ENCODE assay signal across 31 cellular contexts in the genomic region with DNA sequence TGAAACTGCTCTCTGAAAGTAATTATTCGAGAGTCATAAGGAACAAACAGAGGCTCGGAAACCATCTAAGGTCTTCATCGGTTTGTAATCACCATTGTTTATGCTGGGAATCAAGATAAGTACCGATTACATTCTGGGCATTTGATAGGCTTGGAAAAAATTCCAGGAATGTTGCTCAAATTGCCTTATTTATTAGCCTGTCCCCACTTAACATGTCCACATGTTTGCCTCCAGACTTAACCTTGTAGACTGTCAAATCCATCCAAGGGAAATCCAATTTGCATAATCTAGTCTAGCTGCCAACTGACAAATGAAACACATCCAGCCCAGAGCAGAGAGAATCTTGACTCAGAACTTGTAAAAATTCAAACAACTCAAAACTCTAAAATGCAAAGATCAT. TPM values are rescaled to one million over a fixed set of nuclear protein-coding genes. Genes with fewer than 3 reads are reported as not detected.
"Had no signal": no experiment of that assay in that cellular context is flagged by ENCODE, and none has a peak within 500 bp of the region (broad histone marks: within the 10 kb centered on the region; RNA-seq: fewer than 3 reads in every experiment).

No MANE protein-coding gene starts in this region.

- H3K4me1 Mint-ChIP-seq: activated CD4-positive, alpha-beta memory T cell treated with anti-CD3 and anti-CD28 coated beads, Interleukin-2, amount 10 ng/mL, durations not matched to agents 7 days and 5 days; activated CD4-positive, alpha-beta T cell treated with anti-CD3 and anti-CD28 coated beads, Interleukin-2, amount 10 ng/mL, durations not matched to agents 24 days and 14 days; activated naive CD8-positive, alpha-beta T cell treated with anti-CD3 and anti-CD28 coated beads, Interleukin-2, amount 50 U/mL, for 24 hours; brain; T-cell had no signal

- DNase-seq: activated CD4-positive, alpha-beta memory T cell treated with anti-CD3 and anti-CD28 coated beads, Interleukin-2, amount 10 ng/mL, durations not matched to agents 7 days and 5 days; activated CD4-positive, alpha-beta T cell treated with anti-CD3 and anti-CD28 coated beads, Interleukin-2, amount 10 ng/mL, durations not matched to agents 24 days and 14 days; activated gamma-delta T cell; activated naive CD4-positive, alpha-beta T cell treated with anti-CD3 and anti-CD28 coated beads, Interleukin-2, amount 50 U/mL, for 16 hours; activated naive CD8-positive, alpha-beta T cell treated with anti-CD3 and anti-CD28 coated beads, Interleukin-2, amount 50 U/mL, for 24 hours; anterior cingulate cortex; caudate nucleus; effector CD8-positive, alpha-beta T cell; heart left ventricle; islet precursor cell; left colon; lower lobe of right lung; midbrain; pancreas; psoas muscle; right cardiac atrium; stimulated activated CD4-positive, alpha-beta T cell treated with anti-CD3 and anti-CD28 coated beads, Interleukin-12 subunit alpha, Interleukin-12 subunit beta, amount 100 ng/mL, for 4 hours; stimulated activated CD4-positive, alpha-beta T cell treated with anti-CD3 and anti-CD28 coated beads, Interleukin-4, amount 100 ng/mL, for 4 hours; substantia nigra; T-cell; thyroid gland had no signal

- H3K27ac ChIP-seq: gastroesophageal sphincter, heart left ventricle, lower lobe of right lung, neutrophil, pancreas, psoas muscle, thyroid gland, VCaP had no signal

- H3K4me3 ChIP-seq: gastroesophageal sphincter, heart left ventricle, lower lobe of right lung, pancreas, psoas muscle, thyroid gland had no signal

- H3K36me3 Mint-ChIP-seq: brain; natural killer cell treated with Interleukin-12 subunit alpha and Interleukin-12 subunit beta and Interleukin-15 and Interleukin-18, amount 100 ng/mL, for 72 hours; T-cell had no signal

- H3K27me3 ChIP-seq: gastroesophageal sphincter, neutrophil, pancreas, thyroid gland had no signal

- H3K4me1 ChIP-seq: gastroesophageal sphincter, heart left ventricle, lower lobe of right lung, pancreas, psoas muscle, thyroid gland had no signal

- H3K27ac Mint-ChIP-seq: activated CD4-positive, alpha-beta memory T cell treated with anti-CD3 and anti-CD28 coated beads, Interleukin-2, amount 10 ng/mL, durations not matched to agents 7 days and 5 days; activated CD4-positive, alpha-beta T cell treated with anti-CD3 and anti-CD28 coated beads, Interleukin-2, amount 10 ng/mL, durations not matched to agents 24 days and 14 days; activated naive CD8-positive, alpha-beta T cell treated with anti-CD3 and anti-CD28 coated beads, Interleukin-2, amount 50 U/mL, for 24 hours; activated T-helper 1 cell treated with anti-CD3 and anti-CD28 coated beads, Interleukin-12 subunit alpha, Interleukin-12 subunit beta, Interleukin-2, Interleukin-4 antibody, amounts not matched to agents 30 ng/mL and 10 ng/mL and 1 ng/mL, durations not matched to agents 14 hours and 24 hours and 36 hours; dendritic cell treated with granulocyte-macrophage colony-stimulating factor and Interleukin-4, amounts not matched to agents 40 ng/mL and 50 ng/mL, for 4 days; natural killer cell treated with Interleukin-12 subunit alpha and Interleukin-12 subunit beta and Interleukin-15 and Interleukin-18, amount 100 ng/mL, for 72 hours; stimulated activated naive CD8-positive, alpha-beta T cell treated with anti-CD3 and anti-CD28 coated beads, Interleukin-15, Interleukin-2, amounts not matched to agents 100 ng/mL and 50 ng/mL, for 24 hours; T-cell; T-helper 2 cell treated with Interferon-gamma antibody and Interleukin-4, amounts not matched to agents 5 μg/mL and 100 μg/mL, for 36 hours had no signal

- H3K36me3 ChIP-seq: gastroesophageal sphincter, heart left ventricle, lower lobe of right lung, neutrophil, pancreas, thyroid gland had no signal

- H3K27me3 Mint-ChIP-seq: activated CD4-positive, alpha-beta T cell treated with anti-CD3 and anti-CD28 coated beads, Interleukin-2, amount 10 ng/mL, durations not matched to agents 24 days and 14 days; T-cell had no signal

- H3K9me3 ChIP-seq: lower lobe of right lung, neutrophil, pancreas, psoas muscle, thyroid gland had no signal

- H3K4me3 Mint-ChIP-seq: activated CD4-positive, alpha-beta memory T cell treated with anti-CD3 and anti-CD28 coated beads, Interleukin-2, amount 10 ng/mL, durations not matched to agents 7 days and 5 days; activated CD4-positive, alpha-beta T cell treated with anti-CD3 and anti-CD28 coated beads, Interleukin-2, amount 10 ng/mL, durations not matched to agents 24 days and 14 days; activated naive CD8-positive, alpha-beta T cell treated with anti-CD3 and anti-CD28 coated beads, Interleukin-2, amount 50 U/mL, for 24 hours; activated T-helper 1 cell treated with anti-CD3 and anti-CD28 coated beads, Interleukin-12 subunit alpha, Interleukin-12 subunit beta, Interleukin-2, Interleukin-4 antibody, amounts not matched to agents 30 ng/mL and 10 ng/mL and 1 ng/mL, durations not matched to agents 14 hours and 24 hours and 36 hours; brain; dendritic cell treated with granulocyte-macrophage colony-stimulating factor and Interleukin-4, amounts not matched to agents 40 ng/mL and 50 ng/mL, for 4 days; natural killer cell treated with Interleukin-12 subunit alpha and Interleukin-12 subunit beta and Interleukin-15 and Interleukin-18, amount 100 ng/mL, for 72 hours; stimulated activated naive CD8-positive, alpha-beta T cell treated with anti-CD3 and anti-CD28 coated beads, Interleukin-15, Interleukin-2, amounts not matched to agents 100 ng/mL and 50 ng/mL, for 24 hours; T-cell; T-helper 2 cell treated with Interferon-gamma antibody and Interleukin-4, amounts not matched to agents 5 μg/mL and 100 μg/mL, for 36 hours had no signal

RNA-seq across cellular contexts. Expression of a gene that starts 51.3 kb away (rescaled TPM):
- total RNA-seq: activated CD4-positive, alpha-beta T cell treated with anti-CD3 and anti-CD28 coated beads, Interleukin-2, amount 10 ng/mL, durations not matched to agents 24 days and 14 days; natural killer cell treated with Interleukin-12 subunit alpha and Interleukin-12 subunit beta and Interleukin-15 and Interleukin-18, amount 100 ng/mL, for 72 hours; psoas muscle; skeletal muscle tissue had no signal
- polyA plus RNA-seq: heart left ventricle had no signal
